1 cellular context compared by ENCODE assay signal in genomic region chr7:108403597-108404217, GRCh38.
TF ChIP-seq lines count a peak whose summit lies in the region.

No MANE protein-coding gene starts in this region.

TF ChIP-seq in HEK293, 187 proteins besides CTCF, POLR2A, EP300 and RAD21 (continued from another document and continues in another):
- TF ChIP-seq ZNF529 (tag by site-specific recombination; IDR thresholded peaks at IDR 0.05; ENCODE audit: insufficient replicate concordance) (no peak), ZNF211 (tag by site-specific recombination; IDR thresholded peaks at IDR 0.05; ENCODE audit: low read depth) (no peak), ZNF280C (tag by site-specific recombination; IDR thresholded peaks at IDR 0.05) (no peak), EGR2 (tag by site-specific recombination; IDR thresholded peaks at IDR 0.05; ENCODE audit: low read depth) (no peak), ZNF426 (tag by site-specific recombination; IDR thresholded peaks at IDR 0.05) (no peak), ZNF639 (tag by site-specific recombination; IDR thresholded peaks at IDR 0.05) (peak; percentile 88), ZNF707 (tag by site-specific recombination; IDR thresholded peaks at IDR 0.05) (no peak), ZNF677 (tag by site-specific recombination; IDR thresholded peaks at IDR 0.05) (no peak), OSR2 (tag by site-specific recombination; IDR thresholded peaks at IDR 0.05) (peak; percentile 84), ZNF366 (tag by site-specific recombination; conservative IDR thresholded peaks at IDR 0.05) (peak; percentile 92), ZNF292 (tag by site-specific recombination; IDR thresholded peaks at IDR 0.05; ENCODE audit: borderline replicate concordance, low read depth) (no peak), PRDM10 (tag by site-specific recombination; IDR thresholded peaks at IDR 0.05) (peak; percentile 43; the same call in 1 of the 2 replicates), ZNF654 (tag by site-specific recombination; IDR thresholded peaks at IDR 0.05; ENCODE audit: low read depth) (peak; percentile 14; the same call in 1 of the 2 replicates), SP7 (tag by site-specific recombination; IDR thresholded peaks at IDR 0.05) (peak; percentile 70), ZNF404 (tag by site-specific recombination; IDR thresholded peaks at IDR 0.05) (no peak), ZNF362 (tag by site-specific recombination; IDR thresholded peaks at IDR 0.05) (peak; percentile 58; the same call in 1 of the 2 replicates), AEBP2 (tag by site-specific recombination; IDR thresholded peaks at IDR 0.05; ENCODE audit: borderline replicate concordance) (no peak), PRDM2 (tag by site-specific recombination; IDR thresholded peaks at IDR 0.05; ENCODE audit: borderline replicate concordance) (no peak), ZNF157 (tag by site-specific recombination; IDR thresholded peaks at IDR 0.05) (no peak), ZNF629 (tag by site-specific recombination; IDR thresholded peaks at IDR 0.05) (peak; percentile 87), ZNF221 (tag by site-specific recombination; IDR thresholded peaks at IDR 0.05; ENCODE audit: borderline replicate concordance) (no peak), ZXDB (tag by site-specific recombination; IDR thresholded peaks at IDR 0.05) (peak; percentile 50; the same call in 1 of the 2 replicates), ELK4 (IDR thresholded peaks at IDR 0.05; ENCODE audit: borderline replicate concordance, low read depth, low read length) (no peak), ZNF155 (tag by site-specific recombination; IDR thresholded peaks at IDR 0.05) (no peak), WT1 (tag by site-specific recombination; IDR thresholded peaks at IDR 0.05) (peak; percentile 86), ZNF239 (tag by site-specific recombination; IDR thresholded peaks at IDR 0.05) (no peak), BCL11A (tag by site-specific recombination; IDR thresholded peaks at IDR 0.05; ENCODE audit: low read depth) (peak; percentile 96), KLF7 (tag by site-specific recombination; IDR thresholded peaks at IDR 0.05; ENCODE audit: borderline replicate concordance) (no peak; the same call in 1 of the 2 replicates), ZNF416 (tag by site-specific recombination; IDR thresholded peaks at IDR 0.05) (no peak), HOXD13 (CRISPR knock-in tag; IDR thresholded peaks at IDR 0.05; ENCODE audit: borderline replicate concordance) (no peak), PRDM4 (tag by site-specific recombination; IDR thresholded peaks at IDR 0.05) (no peak), ZEB2 (tag by site-specific recombination; IDR thresholded peaks at IDR 0.05) (peak; percentile 93), ZNF391 (tag by site-specific recombination; IDR thresholded peaks at IDR 0.05; ENCODE audit: borderline replicate concordance, low read depth) (peak; percentile 82; the same call in 1 of the 2 replicates), ZBTB1 (tag by site-specific recombination; IDR thresholded peaks at IDR 0.05) (0 out of 2 replicates have a peak, but pooled peaks have one; percentile 41), KLF16 (tag by site-specific recombination; IDR thresholded peaks at IDR 0.05) (no peak), ZNF692 (tag by site-specific recombination; IDR thresholded peaks at IDR 0.05) (no peak), ZNF394 (tag by site-specific recombination; IDR thresholded peaks at IDR 0.05; ENCODE audit: borderline replicate concordance) (peak; percentile 54; the same call in 1 of the 2 replicates), ZNF133 (tag by site-specific recombination; IDR thresholded peaks at IDR 0.05) (no peak)
